ENCODE assay signal across 1 cellular context in genomic region chr3:196645917-196646735, GRCh38.
A peak's percentile ranks its signal among the peaks of the same experiment; 100 is the strongest.
TF ChIP-seq lines count a peak whose summit lies in the region.

No MANE protein-coding gene starts in this region.

TF ChIP-seq in GM12878, 131 proteins besides CTCF, POLR2A, EP300 and RAD21 (continued from another document):
- TF ChIP-seq JUND (IDR thresholded peaks at IDR 0.05; ENCODE audit: low read depth, low read length) (no peak), KDM1A (IDR thresholded peaks at IDR 0.05; ENCODE audit: borderline replicate concordance) (no peak), POLR2AphosphoS5 (IDR thresholded peaks at IDR 0.05; ENCODE audit: low read length) (peak; percentile 54), HDAC6 (IDR thresholded peaks at IDR 0.05; ENCODE audit: unreplicated experiment) (no peak), LARP7 (IDR thresholded peaks at IDR 0.05) (no peak), TCF12 (IDR thresholded peaks at IDR 0.05; ENCODE audit: low read depth, low read length) (no peak), NKRF (conservative IDR thresholded peaks at IDR 0.05) (no peak), HSF1 (IDR thresholded peaks at IDR 0.05; ENCODE audit: low read depth, low read length) (no peak), NBN (IDR thresholded peaks at IDR 0.05) (no peak), RUNX3 (IDR thresholded peaks at IDR 0.05; ENCODE audit: low read length) (no peak), E2F4 (IDR thresholded peaks at IDR 0.05; ENCODE audit: low read depth, low read length) (no peak), POLR2AphosphoS2 (IDR thresholded peaks at IDR 0.05; ENCODE audit: low read depth, low read length) (no peak; the same call in 1 of the 2 replicates)
